16 cellular contexts compared by ENCODE assay signal in genomic region chr19:2922987-2923386, GRCh38. TPM values are rescaled to one million over a fixed set of nuclear protein-coding genes. Genes with fewer than 3 reads are reported as not detected.
A peak's percentile ranks its signal among the peaks of the same experiment; 100 is the strongest.
DNase-seq lines count a peak whose midpoint lies in the region; ATAC-seq, FAIRE-seq and TF ChIP-seq lines count a peak whose summit lies in the region.
"Had no signal": no experiment of that assay in that cellular context is flagged by ENCODE, and none has a peak within 500 bp of the region (broad histone marks: within the 10 kb centered on the region; RNA-seq: fewer than 3 reads in every experiment).

No MANE protein-coding gene starts in this region.

- FAIRE-seq in HepG2 (lab: Jason Lieb, UNC) (peak; percentile 49), small intestine (lab: Jason Lieb, UNC) (no peak)

- H3K27me3 ChIP-seq in BLaER1 (no peaks in the 10 kb centered on the region), HUES48 (ENCODE audit: control insufficient read depth, insufficient read depth, low read length) (no peaks in the 10 kb centered on the region), HepG2 (ENCODE audit: control insufficient read depth in 1 of 2, insufficient read depth in 2 of 2, low read length in 2 of 2) (no peaks in the 10 kb centered on the region), small intestine (ENCODE audit: control insufficient read depth in 2 of 2, insufficient read depth in 2 of 2, low read length in 2 of 2) (no peaks in the 10 kb centered on the region)

- no TSS peak for BruUV-seq in HepG2 (replicated peaks; lab: Mats Ljungman, UMichigan)

- H3K27ac ChIP-seq in BLaER1 (no peak overlapping the region), HUES48 (ENCODE audit: low read depth, low read length) (peak overlapping the region; percentile 21), HepG2 (ENCODE audit: extremely low read length, insufficient read depth, low read length) (peak overlapping the region; percentile 0), small intestine (ENCODE audit: low read depth in 1 of 2, low read length in 1 of 2) (no peak overlapping the region)
- H3K27ac ChIP-seq: SK-N-MC had no signal

- POLR2A ChIA-PET in HepG2 (lab: Yijun Ruan, JAX): interaction anchor here (1.2 kb wide), 1 partner anchor 22 kb away, joined by 6 read pairs; the partner anchor contains the start of gene ZNF57

- no peak for TF ChIP-seq RAD21 in HepG2 (CRISPR knock-in tag; IDR thresholded peaks at IDR 0.05)

- 58% methylated on average over 5 of the region's 5 CpGs for WGBS in HepG2 (ENCODE audit: low lambda C conversion rate)
- WGBS in small intestine, 3 donors: 38 to 67% (median 49%) methylated on average over 5 of the region's 5 CpGs

- H3K36me3 ChIP-seq in BLaER1: peaks cover 44% of the 10 kb centered on the region
- H3K36me3 ChIP-seq in HUES48 (ENCODE audit: control insufficient read depth, insufficient read depth, low read length): peaks cover 18% of the 10 kb centered on the region
- peaks cover 3 to 11% of the 10 kb centered on the region in 2 experiments; a peak in 3 of 5 replicates for H3K36me3 ChIP-seq in HepG2 (replicated peaks in 1 of 2; ENCODE audit: control insufficient read depth in 1 of 2, insufficient read depth in 2 of 2, low read length in 2 of 2)
- peaks cover 0 to 4% of the 10 kb centered on the region in 2 donors for H3K36me3 ChIP-seq in small intestine (ENCODE audit: control insufficient read depth in 2 of 2, insufficient read depth in 2 of 2, low read length in 2 of 2)

- TF ChIP-seq CTCF in HepG2 (CRISPR knock-in tag; IDR thresholded peaks at IDR 0.05): no peak

- no peak overlapping the region for H3K9ac ChIP-seq in BLaER1
- H3K9ac ChIP-seq in HUES48 (ENCODE audit: low read depth, low read length): no peak overlapping the region
- H3K9ac ChIP-seq in HepG2 (ENCODE audit: insufficient read depth, low read depth, low read length): no peak overlapping the region

- H3K4me1 ChIP-seq in BLaER1: peaks cover 58% of the 10 kb centered on the region
- peaks cover 12% of the 10 kb centered on the region for H3K4me1 ChIP-seq in HUES48 (ENCODE audit: control insufficient read depth, insufficient read depth, low read length)
- peaks cover 12% of the 10 kb centered on the region for H3K4me1 ChIP-seq in HepG2 (ENCODE audit: insufficient read depth, low read length)
- no peaks in the 10 kb centered on the region for H3K4me1 ChIP-seq in small intestine (ENCODE audit: control insufficient read depth in 2 of 2, insufficient read depth in 1 of 2, low read depth in 1 of 2, low read length in 1 of 2)

- H3K9me3 ChIP-seq in BLaER1 (peaks cover 50% of the 10 kb centered on the region), HUES48 (ENCODE audit: control insufficient read depth, insufficient read depth, low read length) (peaks cover 2% of the 10 kb centered on the region), HepG2 (ENCODE audit: low read length) (no peaks in the 10 kb centered on the region), small intestine (ENCODE audit: control insufficient read depth, low read depth) (peaks cover under 1% of the 10 kb centered on the region)

- no peak for TF ChIP-seq POLR2A in HepG2 (IDR thresholded peaks at IDR 0.05; ENCODE audit: insufficient read depth in 1 of 2, low read depth in 2 of 2, low read length in 2 of 2)

- H3K4me2 ChIP-seq in BLaER1 (peak overlapping the region; percentile 85), HepG2 (ENCODE audit: low read depth, low read length) (no peak overlapping the region)

- H3K79me2 ChIP-seq in HepG2 (ENCODE audit: insufficient read depth, low read length): peaks cover under 1% of the 10 kb centered on the region

- DNase-seq in cerebellar cortex (ENCODE audit: low spot score): peak; percentile 25
- DNase-seq in HepG2 (ENCODE audit: low spot score): peak; percentile 52
- DNase-seq in small intestine: no peak
- no peak for DNase-seq in NCI-H2196 (lab: John Stamatoyannopoulos, UW; ENCODE audit: unreplicated experiment)
- DNase-seq in activated CD4-positive, alpha-beta T cell treated with anti-CD3 and anti-CD28 coated beads for 48 hours: no peak
- DNase-seq: activated B cell treated with CpG ODN at 0.5 μM for 24 hours; activated T-cell treated with anti-CD3 and anti-CD28 coated beads for 4 hours; AML-193; effector memory CD4-positive, alpha-beta T cell; midbrain; stimulated activated naive B cell treated with anti-CD40 and anti-IgM and Interleukin-4, amounts not matched to agents 10 μg/mL and 1 μg/mL and 100 μg/mL, for 72 hours had no signal

- TF ChIP-seq EP300 in HepG2 (IDR thresholded peaks at IDR 0.05; ENCODE audit: low read depth in 2 of 2, low read length in 2 of 2) (no peak), HepG2 (CRISPR knock-in tag; IDR thresholded peaks at IDR 0.05; ENCODE audit: borderline replicate concordance) (no peak)

- in situ Hi-C loops in HepG2 (cut with HindIII; ENCODE audit: extremely low pct_ligation_motif_present, low pct_unique_long_range_greater_than_20kb): no loop called here

- H4K20me1 ChIP-seq in BLaER1 (peaks cover 12% of the 10 kb centered on the region; the same call in 1 of the 2 replicates), HepG2 (ENCODE audit: insufficient read depth, low read length) (no peaks in the 10 kb centered on the region)

- intact Hi-C loops in HepG2 (cut with micrococcal nuclease; ENCODE audit: unreplicated experiment): no loop called here

- CTCF ChIA-PET in HepG2 (lab: Yijun Ruan, JAX; ENCODE audit: low intra/inter-chr PET ratio, low total read pairs): no interaction called here

- ATAC-seq in HepG2 (peak; percentile 82), HG03442 (IDR thresholded peaks at IDR 0.05; ENCODE audit: unreplicated experiment) (no peak)

- H3K4me3 ChIP-seq in BLaER1 (no peak overlapping the region), HUES48 (ENCODE audit: low read depth, low read length) (no peak overlapping the region), HepG2 (replicated peaks in 1 of 3; ENCODE audit: insufficient read depth in 1 of 3, low read depth in 2 of 3, low read length in 3 of 3) (no peak overlapping the region), small intestine (ENCODE audit: low read depth in 1 of 2, low read length in 2 of 2) (no peak overlapping the region)
- H3K4me3 ChIP-seq: SK-N-MC had no signal

- no peak overlapping the region for H2AFZ ChIP-seq in HepG2 (ENCODE audit: low read length)

RNA-seq across cellular contexts. Expression of gene ZNF77, which starts 21.8 kb away (rescaled TPM):
- 11.5 and 12.6 TPM in 2 replicates for total RNA-seq in HepG2 (2016; rRNA removed; fragmentation: Illumina TruSeq; extraction: Trizol)
- total RNA-seq in HepG2 (2016; cell fraction: cytosol; rRNA removed; fragmentation: Illumina TruSeq; extraction: Trizol; ENCODE audit: low read depth): 2.9 and 3.5 TPM in 2 replicates
- 10.1 and 13.6 TPM in 2 replicates for total RNA-seq in HepG2 (2016; cell fraction: insoluble cytoplasmic fraction; rRNA removed; fragmentation: Illumina TruSeq; extraction: Trizol)
- 7.1 and 7.2 TPM in 2 replicates for total RNA-seq in HepG2 (2016; cell fraction: membrane; rRNA removed; fragmentation: Illumina TruSeq; extraction: Trizol)
- total RNA-seq in HepG2 (2016; cell fraction: nucleus; rRNA removed; fragmentation: Illumina TruSeq; extraction: Trizol): 8.2 and 9.0 TPM in 2 replicates
- polyA plus RNA-seq in HepG2 (2011; rRNA removed): 7.1 and 7.8 TPM in 2 replicates
- 3.6 and 5.6 TPM in 2 replicates for polyA plus RNA-seq in HepG2 (2011; cell fraction: cytosol; rRNA removed)
- polyA plus RNA-seq in HepG2 (2011; cell fraction: nucleus; rRNA removed): 5.3 and 7.8 TPM in 2 replicates
- polyA plus RNA-seq in HepG2 (2012): 5.3 and 5.9 TPM in 2 replicates
- 0.84 and 1.0 TPM in 2 replicates for polyA plus RNA-seq in HepG2 (2016; cell fraction: cytosol; fragmentation: Illumina TruSeq; extraction: Trizol; ENCODE audit: low read depth)
- polyA plus RNA-seq in HepG2 (2016; cell fraction: insoluble cytoplasmic fraction; fragmentation: Illumina TruSeq; extraction: Trizol; ENCODE audit: low read depth): 9.3 and 9.6 TPM in 2 replicates
- 2.7 and 2.9 TPM in 2 replicates for polyA plus RNA-seq in HepG2 (2016; cell fraction: membrane; fragmentation: Illumina TruSeq; extraction: Trizol; ENCODE audit: low read depth)
- polyA plus RNA-seq in HepG2 (2016; cell fraction: nucleus; fragmentation: Illumina TruSeq; extraction: Trizol; ENCODE audit: insufficient read depth, low read depth): 14.6 and 16.9 TPM in 2 replicates
- polyA minus RNA-seq in HepG2 (2011; rRNA and poly(A)+ RNA removed; ENCODE audit: low replicate concordance): 6.2 and 7.9 TPM in 2 replicates
- 2.5 and 5.3 TPM in 2 replicates for polyA minus RNA-seq in HepG2 (2011; cell fraction: cytosol; rRNA and poly(A)+ RNA removed)
- polyA minus RNA-seq in HepG2 (2011; cell fraction: nucleus; rRNA and poly(A)+ RNA removed): 5.7 and 10.9 TPM in 2 replicates
- 1 to 10 TPM; 1.1 to 2.2 (median 1.6) TPM for polyA plus RNA-seq in small intestine

RNA-seq across cellular contexts. Expression of gene ZNF57, which starts 22.3 kb away (rescaled TPM):
- total RNA-seq in HepG2 (2016; rRNA removed; fragmentation: Illumina TruSeq; extraction: Trizol): 17.5 and 25.8 TPM in 2 replicates
- 9.2 and 10.2 TPM in 2 replicates for total RNA-seq in HepG2 (2016; cell fraction: cytosol; rRNA removed; fragmentation: Illumina TruSeq; extraction: Trizol; ENCODE audit: low read depth)
- total RNA-seq in HepG2 (2016; cell fraction: insoluble cytoplasmic fraction; rRNA removed; fragmentation: Illumina TruSeq; extraction: Trizol): 17.7 and 22.3 TPM in 2 replicates
- 15.7 and 21.7 TPM in 2 replicates for total RNA-seq in HepG2 (2016; cell fraction: membrane; rRNA removed; fragmentation: Illumina TruSeq; extraction: Trizol)
- total RNA-seq in HepG2 (2016; cell fraction: nucleus; rRNA removed; fragmentation: Illumina TruSeq; extraction: Trizol): 12.5 and 12.8 TPM in 2 replicates
- 6.6 and 8.0 TPM in 2 replicates for polyA plus RNA-seq in HepG2 (2011; rRNA removed)
- polyA plus RNA-seq in HepG2 (2011; cell fraction: cytosol; rRNA removed): 4.3 and 7.3 TPM in 2 replicates
- polyA plus RNA-seq in HepG2 (2011; cell fraction: nucleus; rRNA removed): 6.3 and 7.4 TPM in 2 replicates
- polyA plus RNA-seq in HepG2 (2012): 7.0 and 7.8 TPM in 2 replicates
- 2.7 and 2.8 TPM in 2 replicates for polyA plus RNA-seq in HepG2 (2016; cell fraction: cytosol; fragmentation: Illumina TruSeq; extraction: Trizol; ENCODE audit: low read depth)
- 16.0 TPM in 2 replicates for polyA plus RNA-seq in HepG2 (2016; cell fraction: insoluble cytoplasmic fraction; fragmentation: Illumina TruSeq; extraction: Trizol; ENCODE audit: low read depth)
- 3.9 and 5.1 TPM in 2 replicates for polyA plus RNA-seq in HepG2 (2016; cell fraction: membrane; fragmentation: Illumina TruSeq; extraction: Trizol; ENCODE audit: low read depth)
- polyA plus RNA-seq in HepG2 (2016; cell fraction: nucleus; fragmentation: Illumina TruSeq; extraction: Trizol; ENCODE audit: insufficient read depth, low read depth): 18.5 and 27.5 TPM in 2 replicates
- polyA minus RNA-seq in HepG2 (2011; rRNA and poly(A)+ RNA removed; ENCODE audit: low replicate concordance): 4.0 and 7.2 TPM in 2 replicates
- 6.4 and 6.9 TPM in 2 replicates for polyA minus RNA-seq in HepG2 (2011; cell fraction: cytosol; rRNA and poly(A)+ RNA removed)
- polyA minus RNA-seq in HepG2 (2011; cell fraction: nucleus; rRNA and poly(A)+ RNA removed): 6.6 and 9.9 TPM in 2 replicates
- polyA plus RNA-seq in small intestine: 10 to 100 TPM in 2 of 3 donors, 1 to 10 TPM in 1; 4.5 to 19.2 (median 14.6) TPM

RNA-seq across cellular contexts. Expression of gene TLE6, which starts 54.4 kb away (rescaled TPM):
- 0.24 and 0.28 TPM in 2 replicates for total RNA-seq in HepG2 (2016; rRNA removed; fragmentation: Illumina TruSeq; extraction: Trizol)
- not detected in 2 replicates for total RNA-seq in HepG2 (2016; cell fraction: cytosol; rRNA removed; fragmentation: Illumina TruSeq; extraction: Trizol; ENCODE audit: low read depth)
- 0.06 TPM in 1 of 2 replicates, not detected in the other for total RNA-seq in HepG2 (2016; cell fraction: insoluble cytoplasmic fraction; rRNA removed; fragmentation: Illumina TruSeq; extraction: Trizol)
- total RNA-seq in HepG2 (2016; cell fraction: membrane; rRNA removed; fragmentation: Illumina TruSeq; extraction: Trizol): not detected in 2 replicates
- not detected in 2 replicates for total RNA-seq in HepG2 (2016; cell fraction: nucleus; rRNA removed; fragmentation: Illumina TruSeq; extraction: Trizol)
- polyA plus RNA-seq in HepG2 (2011; rRNA removed) (5.5 and 6.4 TPM in 2 replicates), small intestine (under 1 TPM in 1 of 3 donors, not detected in 2; 1.00 TPM)
- polyA plus RNA-seq in HepG2 (2011; cell fraction: cytosol; rRNA removed): 4.2 TPM in 2 replicates
- polyA plus RNA-seq in HepG2 (2011; cell fraction: nucleus; rRNA removed): 18.3 and 20.1 TPM in 2 replicates
- polyA plus RNA-seq in HepG2 (2012): 1.5 and 1.9 TPM in 2 replicates
- 0.19 and 0.32 TPM in 2 replicates for polyA plus RNA-seq in HepG2 (2016; cell fraction: cytosol; fragmentation: Illumina TruSeq; extraction: Trizol; ENCODE audit: low read depth)
- polyA plus RNA-seq in HepG2 (2016; cell fraction: insoluble cytoplasmic fraction; fragmentation: Illumina TruSeq; extraction: Trizol; ENCODE audit: low read depth): not detected in 2 replicates
- polyA plus RNA-seq in HepG2 (2016; cell fraction: membrane; fragmentation: Illumina TruSeq; extraction: Trizol; ENCODE audit: low read depth): not detected in 2 replicates
- polyA plus RNA-seq in HepG2 (2016; cell fraction: nucleus; fragmentation: Illumina TruSeq; extraction: Trizol; ENCODE audit: insufficient read depth, low read depth): 1.00 TPM in 1 of 2 replicates, not detected in the other
- polyA minus RNA-seq in HepG2 (2011; rRNA and poly(A)+ RNA removed; ENCODE audit: low replicate concordance): 4.2 and 4.9 TPM in 2 replicates
- 2.4 TPM in 1 of 2 replicates, not detected in the other for polyA minus RNA-seq in HepG2 (2011; cell fraction: cytosol; rRNA and poly(A)+ RNA removed)
- polyA minus RNA-seq in HepG2 (2011; cell fraction: nucleus; rRNA and poly(A)+ RNA removed): 3.2 and 5.0 TPM in 2 replicates

RNA-seq across cellular contexts. Expression of gene ZNF556, which starts 55.9 kb away (rescaled TPM):
- total RNA-seq in HepG2 (2016; rRNA removed; fragmentation: Illumina TruSeq; extraction: Trizol): 28.6 and 41.2 TPM in 2 replicates
- 1.8 and 2.7 TPM in 2 replicates for total RNA-seq in HepG2 (2016; cell fraction: cytosol; rRNA removed; fragmentation: Illumina TruSeq; extraction: Trizol; ENCODE audit: low read depth)
- total RNA-seq in HepG2 (2016; cell fraction: insoluble cytoplasmic fraction; rRNA removed; fragmentation: Illumina TruSeq; extraction: Trizol): 27.1 and 45.6 TPM in 2 replicates
- 7.1 and 7.5 TPM in 2 replicates for total RNA-seq in HepG2 (2016; cell fraction: membrane; rRNA removed; fragmentation: Illumina TruSeq; extraction: Trizol)
- total RNA-seq in HepG2 (2016; cell fraction: nucleus; rRNA removed; fragmentation: Illumina TruSeq; extraction: Trizol): 11.2 and 14.3 TPM in 2 replicates
- 4.2 and 5.5 TPM in 2 replicates for polyA plus RNA-seq in HepG2 (2011; rRNA removed)
- polyA plus RNA-seq in HepG2 (2011; cell fraction: cytosol; rRNA removed): 3.2 and 3.9 TPM in 2 replicates
- polyA plus RNA-seq in HepG2 (2011; cell fraction: nucleus; rRNA removed): 2.7 and 3.8 TPM in 2 replicates
- 9.5 and 11.2 TPM in 2 replicates for polyA plus RNA-seq in HepG2 (2012)
- polyA plus RNA-seq in HepG2 (2016; cell fraction: cytosol; fragmentation: Illumina TruSeq; extraction: Trizol; ENCODE audit: low read depth): 1.3 and 1.5 TPM in 2 replicates
- 21.4 and 21.8 TPM in 2 replicates for polyA plus RNA-seq in HepG2 (2016; cell fraction: insoluble cytoplasmic fraction; fragmentation: Illumina TruSeq; extraction: Trizol; ENCODE audit: low read depth)
- polyA plus RNA-seq in HepG2 (2016; cell fraction: membrane; fragmentation: Illumina TruSeq; extraction: Trizol; ENCODE audit: low read depth): 2.7 and 2.9 TPM in 2 replicates
- 12.1 and 15.4 TPM in 2 replicates for polyA plus RNA-seq in HepG2 (2016; cell fraction: nucleus; fragmentation: Illumina TruSeq; extraction: Trizol; ENCODE audit: insufficient read depth, low read depth)
- 2.5 and 7.0 TPM in 2 replicates for polyA minus RNA-seq in HepG2 (2011; rRNA and poly(A)+ RNA removed; ENCODE audit: low replicate concordance)
- polyA minus RNA-seq in HepG2 (2011; cell fraction: cytosol; rRNA and poly(A)+ RNA removed): 13.7 and 18.1 TPM in 2 replicates
- polyA minus RNA-seq in HepG2 (2011; cell fraction: nucleus; rRNA and poly(A)+ RNA removed): 10.7 and 11.7 TPM in 2 replicates
- under 1 TPM in 1 of 3 donors, not detected in 2; 0.03 TPM for polyA plus RNA-seq in small intestine
- total RNA-seq: activated B cell treated with CpG ODN at 0.5 μM for 24 hours, progenitor cell of endocrine pancreas had no signal

Comparison
In these comparisons a context has a peak if more than half of its experiments do, and no peak if none do; other contexts are left out.
1. H3K27ac ChIP-seq: peak in HUES48 (single experiment) and HepG2 (single experiment); none in BLaER1 (single experiment) and small intestine (0 of 2).
2. DNase-seq: peak in cerebellar cortex (single experiment) and HepG2 (single experiment); none in small intestine (single experiment), NCI-H2196 (single experiment) and activated CD4-positive, alpha-beta T cell treated with anti-CD3 and anti-CD28 coated beads for 48 hours (single experiment).